1 cellular context compared by ENCODE assay signal in genomic region chr19:10717356-10718204, GRCh38.
A peak's percentile ranks its signal among the peaks of the same experiment; 100 is the strongest.
TF ChIP-seq lines count a peak whose summit lies in the region.

Gene DNM2 (plus strand): TSS chr19:10718079. CDS start chr19:10718243, 164 bp downstream.

TF ChIP-seq in HepG2, 621 proteins besides CTCF, POLR2A, EP300 and RAD21 (continued from another document):
- TF ChIP-seq NCOA2 (CRISPR knock-in tag; IDR thresholded peaks at IDR 0.05) (0 out of 2 replicates have a peak, but pooled peaks have one; percentile 2), MIXL1 (CRISPR knock-in tag; IDR thresholded peaks at IDR 0.05) (peak; percentile 29; the same call in 1 of the 2 replicates), ZNF605 (CRISPR knock-in tag; IDR thresholded peaks at IDR 0.05) (peak; percentile 69; the same call in 1 of the 2 replicates), ZNF335 (CRISPR knock-in tag; IDR thresholded peaks at IDR 0.05) (peak; percentile 95), FOXA1 (IDR thresholded peaks at IDR 0.05) (no peak), FOXA1 (CRISPR knock-in tag; IDR thresholded peaks at IDR 0.05) (peak; percentile 3; the same call in 1 of the 2 replicates), WIZ (CRISPR knock-in tag; IDR thresholded peaks at IDR 0.05) (no peak), SALL1 (CRISPR knock-in tag; IDR thresholded peaks at IDR 0.05) (0 out of 2 replicates have a peak, but pooled peaks have one; percentile 29), RBM39 (IDR thresholded peaks at IDR 0.05; ENCODE audit: low read depth, low read length, poor library complexity, severe bottlenecking) (peak; percentile 31), MATR3 (CRISPR knock-in tag; IDR thresholded peaks at IDR 0.05) (no peak), TEAD3 (CRISPR knock-in tag; optimal IDR thresholded peaks at IDR 0.05; ENCODE audit: borderline replicate concordance) (peak; percentile 14), ATF1 (CRISPR knock-in tag; IDR thresholded peaks at IDR 0.05) (peak; percentile 94), SCMH1 (CRISPR knock-in tag; IDR thresholded peaks at IDR 0.05; ENCODE audit: borderline replicate concordance) (no peak), HNF1B (CRISPR knock-in tag; IDR thresholded peaks at IDR 0.05) (peak; percentile 79), ELF3 (CRISPR knock-in tag; IDR thresholded peaks at IDR 0.05) (peak; percentile 86), MXD4 (CRISPR knock-in tag; IDR thresholded peaks at IDR 0.05) (peak; percentile 39), TSC22D2 (CRISPR knock-in tag; IDR thresholded peaks at IDR 0.05; ENCODE audit: borderline replicate concordance) (no peak), MYC (CRISPR knock-in tag; IDR thresholded peaks at IDR 0.05; ENCODE audit: borderline replicate concordance) (peak; percentile 56; the same call in 1 of the 2 replicates), ZSCAN12 (CRISPR knock-in tag; IDR thresholded peaks at IDR 0.05) (0 out of 2 replicates have a peak, but pooled peaks have one; percentile 54), ZNF720 (CRISPR knock-in tag; IDR thresholded peaks at IDR 0.05) (no peak), SRF (IDR thresholded peaks at IDR 0.05; ENCODE audit: low read depth, low read length) (peak; percentile 97), ZNF558 (CRISPR knock-in tag; IDR thresholded peaks at IDR 0.05; ENCODE audit: borderline replicate concordance) (no peak), SMAD3 (CRISPR knock-in tag; IDR thresholded peaks at IDR 0.05) (peak; percentile 25; the same call in 1 of the 2 replicates), CREM (IDR thresholded peaks at IDR 0.05) (peak; percentile 93), CREM (CRISPR knock-in tag; IDR thresholded peaks at IDR 0.05) (no peak), RFX5 (IDR thresholded peaks at IDR 0.05; ENCODE audit: low read depth, low read length) (peak; percentile 79), PRDM10 (CRISPR knock-in tag; IDR thresholded peaks at IDR 0.05; ENCODE audit: low read depth) (peak; percentile 98), GABPA (IDR thresholded peaks at IDR 0.05; ENCODE audit: low read depth, low read length) (peak; percentile 75), GABPA (CRISPR knock-in tag; IDR thresholded peaks at IDR 0.05; ENCODE audit: low read depth) (peak; percentile 87), KAT8 (CRISPR knock-in tag; IDR thresholded peaks at IDR 0.05) (peak; percentile 74), NR2C2 (CRISPR knock-in tag; IDR thresholded peaks at IDR 0.05; ENCODE audit: borderline replicate concordance) (peak; percentile 91), BHLHE40 (IDR thresholded peaks at IDR 0.05; ENCODE audit: low read length) (peak; percentile 84), ZBTB3 (CRISPR knock-in tag; IDR thresholded peaks at IDR 0.05; ENCODE audit: borderline replicate concordance, low read depth) (peak; percentile 39; the same call in 1 of the 2 replicates), AKAP8 (CRISPR knock-in tag; IDR thresholded peaks at IDR 0.05) (no peak), ZNF766 (CRISPR knock-in tag; IDR thresholded peaks at IDR 0.05; ENCODE audit: borderline replicate concordance) (no peak), ZNF614 (CRISPR knock-in tag; IDR thresholded peaks at IDR 0.05; ENCODE audit: borderline replicate concordance) (0 out of 2 replicates have a peak, but pooled peaks have one; percentile 35), GATAD2A (CRISPR knock-in tag; IDR thresholded peaks at IDR 0.05) (peak; percentile 57), FOXK1 (CRISPR knock-in tag; IDR thresholded peaks at IDR 0.05; ENCODE audit: borderline replicate concordance, low read depth) (peak; percentile 89; the same call in 1 of the 2 replicates), SNRNP70 (IDR thresholded peaks at IDR 0.05; ENCODE audit: low read depth, low read length) (no peak), RXRB (CRISPR knock-in tag; IDR thresholded peaks at IDR 0.05; ENCODE audit: borderline replicate concordance) (peak; percentile 45; the same call in 1 of the 2 replicates), ZNF550 (CRISPR knock-in tag; IDR thresholded peaks at IDR 0.05; ENCODE audit: borderline replicate concordance) (no peak), XRCC5 (optimal IDR thresholded peaks at IDR 0.05; ENCODE audit: low read length) (peak; percentile 68), ZNF841 (CRISPR knock-in tag; IDR thresholded peaks at IDR 0.05; ENCODE audit: borderline replicate concordance) (no peak)
- TF ChIP-seq, protein P1, sequence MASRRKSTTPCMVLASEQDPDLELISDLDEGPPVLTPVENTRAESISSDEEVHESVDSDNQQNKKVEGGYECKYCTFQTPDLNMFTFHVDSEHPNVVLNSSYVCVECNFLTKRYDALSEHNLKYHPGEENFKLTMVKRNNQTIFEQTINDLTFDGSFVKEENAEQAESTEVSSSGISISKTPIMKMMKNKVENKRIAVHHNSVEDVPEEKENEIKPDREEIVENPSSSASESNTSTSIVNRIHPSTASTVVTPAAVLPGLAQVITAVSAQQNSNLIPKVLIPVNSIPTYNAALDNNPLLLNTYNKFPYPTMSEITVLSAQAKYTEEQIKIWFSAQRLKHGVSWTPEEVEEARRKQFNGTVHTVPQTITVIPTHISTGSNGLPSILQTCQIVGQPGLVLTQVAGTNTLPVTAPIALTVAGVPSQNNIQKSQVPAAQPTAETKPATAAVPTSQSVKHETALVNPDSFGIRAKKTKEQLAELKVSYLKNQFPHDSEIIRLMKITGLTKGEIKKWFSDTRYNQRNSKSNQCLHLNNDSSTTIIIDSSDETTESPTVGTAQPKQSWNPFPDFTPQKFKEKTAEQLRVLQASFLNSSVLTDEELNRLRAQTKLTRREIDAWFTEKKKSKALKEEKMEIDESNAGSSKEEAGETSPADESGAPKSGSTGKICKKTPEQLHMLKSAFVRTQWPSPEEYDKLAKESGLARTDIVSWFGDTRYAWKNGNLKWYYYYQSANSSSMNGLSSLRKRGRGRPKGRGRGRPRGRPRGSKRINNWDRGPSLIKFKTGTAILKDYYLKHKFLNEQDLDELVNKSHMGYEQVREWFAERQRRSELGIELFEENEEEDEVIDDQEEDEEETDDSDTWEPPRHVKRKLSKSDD (CRISPR knock-in tag; IDR thresholded peaks at IDR 0.05; ENCODE audit: low read depth): no peak
- TF ChIP-seq, protein P2, sequence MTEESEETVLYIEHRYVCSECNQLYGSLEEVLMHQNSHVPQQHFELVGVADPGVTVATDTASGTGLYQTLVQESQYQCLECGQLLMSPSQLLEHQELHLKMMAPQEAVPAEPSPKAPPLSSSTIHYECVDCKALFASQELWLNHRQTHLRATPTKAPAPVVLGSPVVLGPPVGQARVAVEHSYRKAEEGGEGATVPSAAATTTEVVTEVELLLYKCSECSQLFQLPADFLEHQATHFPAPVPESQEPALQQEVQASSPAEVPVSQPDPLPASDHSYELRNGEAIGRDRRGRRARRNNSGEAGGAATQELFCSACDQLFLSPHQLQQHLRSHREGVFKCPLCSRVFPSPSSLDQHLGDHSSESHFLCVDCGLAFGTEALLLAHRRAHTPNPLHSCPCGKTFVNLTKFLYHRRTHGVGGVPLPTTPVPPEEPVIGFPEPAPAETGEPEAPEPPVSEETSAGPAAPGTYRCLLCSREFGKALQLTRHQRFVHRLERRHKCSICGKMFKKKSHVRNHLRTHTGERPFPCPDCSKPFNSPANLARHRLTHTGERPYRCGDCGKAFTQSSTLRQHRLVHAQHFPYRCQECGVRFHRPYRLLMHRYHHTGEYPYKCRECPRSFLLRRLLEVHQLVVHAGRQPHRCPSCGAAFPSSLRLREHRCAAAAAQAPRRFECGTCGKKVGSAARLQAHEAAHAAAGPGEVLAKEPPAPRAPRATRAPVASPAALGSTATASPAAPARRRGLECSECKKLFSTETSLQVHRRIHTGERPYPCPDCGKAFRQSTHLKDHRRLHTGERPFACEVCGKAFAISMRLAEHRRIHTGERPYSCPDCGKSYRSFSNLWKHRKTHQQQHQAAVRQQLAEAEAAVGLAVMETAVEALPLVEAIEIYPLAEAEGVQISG (CRISPR knock-in tag; IDR thresholded peaks at IDR 0.05): peak; percentile 70; the same call in 1 of the 2 replicates
- TF ChIP-seq, protein P3, sequence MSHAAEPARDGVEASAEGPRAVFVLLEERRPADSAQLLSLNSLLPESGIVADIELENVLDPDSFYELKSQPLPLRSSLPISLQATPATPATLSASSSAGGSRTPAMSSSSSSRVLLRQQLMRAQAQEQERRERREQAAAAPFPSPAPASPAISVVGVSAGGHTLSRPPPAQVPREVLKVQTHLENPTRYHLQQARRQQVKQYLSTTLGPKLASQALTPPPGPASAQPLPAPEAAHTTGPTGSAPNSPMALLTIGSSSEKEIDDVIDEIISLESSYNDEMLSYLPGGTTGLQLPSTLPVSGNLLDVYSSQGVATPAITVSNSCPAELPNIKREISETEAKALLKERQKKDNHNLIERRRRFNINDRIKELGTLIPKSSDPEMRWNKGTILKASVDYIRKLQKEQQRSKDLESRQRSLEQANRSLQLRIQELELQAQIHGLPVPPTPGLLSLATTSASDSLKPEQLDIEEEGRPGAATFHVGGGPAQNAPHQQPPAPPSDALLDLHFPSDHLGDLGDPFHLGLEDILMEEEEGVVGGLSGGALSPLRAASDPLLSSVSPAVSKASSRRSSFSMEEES (CRISPR knock-in tag; IDR thresholded peaks at IDR 0.05): 0 out of 2 replicates have a peak, but pooled peaks have one; percentile 21
- TF ChIP-seq, protein P4, sequence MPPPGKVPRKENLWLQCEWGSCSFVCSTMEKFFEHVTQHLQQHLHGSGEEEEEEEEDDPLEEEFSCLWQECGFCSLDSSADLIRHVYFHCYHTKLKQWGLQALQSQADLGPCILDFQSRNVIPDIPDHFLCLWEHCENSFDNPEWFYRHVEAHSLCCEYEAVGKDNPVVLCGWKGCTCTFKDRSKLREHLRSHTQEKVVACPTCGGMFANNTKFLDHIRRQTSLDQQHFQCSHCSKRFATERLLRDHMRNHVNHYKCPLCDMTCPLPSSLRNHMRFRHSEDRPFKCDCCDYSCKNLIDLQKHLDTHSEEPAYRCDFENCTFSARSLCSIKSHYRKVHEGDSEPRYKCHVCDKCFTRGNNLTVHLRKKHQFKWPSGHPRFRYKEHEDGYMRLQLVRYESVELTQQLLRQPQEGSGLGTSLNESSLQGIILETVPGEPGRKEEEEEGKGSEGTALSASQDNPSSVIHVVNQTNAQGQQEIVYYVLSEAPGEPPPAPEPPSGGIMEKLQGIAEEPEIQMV (CRISPR knock-in tag; IDR thresholded peaks at IDR 0.05; ENCODE audit: low read depth): 0 out of 2 replicates have a peak, but pooled peaks have one; percentile 54
- TF ChIP-seq, protein P5, sequence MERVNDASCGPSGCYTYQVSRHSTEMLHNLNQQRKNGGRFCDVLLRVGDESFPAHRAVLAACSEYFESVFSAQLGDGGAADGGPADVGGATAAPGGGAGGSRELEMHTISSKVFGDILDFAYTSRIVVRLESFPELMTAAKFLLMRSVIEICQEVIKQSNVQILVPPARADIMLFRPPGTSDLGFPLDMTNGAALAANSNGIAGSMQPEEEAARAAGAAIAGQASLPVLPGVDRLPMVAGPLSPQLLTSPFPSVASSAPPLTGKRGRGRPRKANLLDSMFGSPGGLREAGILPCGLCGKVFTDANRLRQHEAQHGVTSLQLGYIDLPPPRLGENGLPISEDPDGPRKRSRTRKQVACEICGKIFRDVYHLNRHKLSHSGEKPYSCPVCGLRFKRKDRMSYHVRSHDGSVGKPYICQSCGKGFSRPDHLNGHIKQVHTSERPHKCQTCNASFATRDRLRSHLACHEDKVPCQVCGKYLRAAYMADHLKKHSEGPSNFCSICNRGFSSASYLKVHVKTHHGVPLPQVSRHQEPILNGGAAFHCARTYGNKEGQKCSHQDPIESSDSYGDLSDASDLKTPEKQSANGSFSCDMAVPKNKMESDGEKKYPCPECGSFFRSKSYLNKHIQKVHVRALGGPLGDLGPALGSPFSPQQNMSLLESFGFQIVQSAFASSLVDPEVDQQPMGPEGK (CRISPR knock-in tag; IDR thresholded peaks at IDR 0.05): peak; percentile 8
TF ChIP-seq in HepG2: peak in this region for 156.
